In genomic region chrX:119467433-119467832, GRCh38 we compare ENCODE assay signal across 1 cellular context.
TF ChIP-seq lines count a peak whose summit lies in the region.

No MANE protein-coding gene starts in this region.

TF ChIP-seq in GM23338, 12 proteins besides CTCF, POLR2A, EP300 and RAD21 (continued from another document):
- no peak for TF ChIP-seq ZNF462 (CRISPR knock-in tag; IDR thresholded peaks at IDR 0.05)
- no peak for TF ChIP-seq EZH2 (IDR thresholded peaks at IDR 0.05; ENCODE audit: low read depth, unreplicated experiment)
- no peak for TF ChIP-seq REST (IDR thresholded peaks at IDR 0.05; ENCODE audit: unreplicated experiment)
- TF ChIP-seq POLR2AphosphoS5 (IDR thresholded peaks at IDR 0.05; ENCODE audit: low read depth) = no peak
- TF ChIP-seq ZNF114 (CRISPR knock-in tag; IDR thresholded peaks at IDR 0.05) = no peak
- TF ChIP-seq JUNB (IDR thresholded peaks at IDR 0.05; ENCODE audit: unreplicated experiment) = no peak
- TF ChIP-seq ZNF331 (CRISPR knock-in tag; IDR thresholded peaks at IDR 0.05; ENCODE audit: low read depth) = no peak
- no peak for TF ChIP-seq STAT1 (IDR thresholded peaks at IDR 0.05; ENCODE audit: unreplicated experiment)
- TF ChIP-seq NANOG (IDR thresholded peaks at IDR 0.05; ENCODE audit: borderline replicate concordance) = no peak
